6 cellular contexts compared by ENCODE assay signal in genomic region chr11:44157019-44157418, GRCh38.
"Had no signal": no experiment of that assay in that cellular context is flagged by ENCODE, and none has a peak within 500 bp of the region (broad histone marks: within the 10 kb centered on the region; RNA-seq: fewer than 3 reads in every experiment).

No MANE protein-coding gene starts in this region.

- ATAC-seq: GM23338 had no signal

- H3K4me1 ChIP-seq: HAP-1 had no signal

- H2AFZ ChIP-seq: GM23338 had no signal

- H3K9me3 ChIP-seq: HAP-1 had no signal

- FAIRE-seq: HTR-8/SVneo had no signal

- H3K27ac Mint-ChIP-seq: GM23338 had no signal

- H3K4me2 ChIP-seq: GM23338 had no signal

- H3K4me3 Mint-ChIP-seq: GM23338 had no signal

- H3K9me3 Mint-ChIP-seq: GM23338 had no signal

- DNase-seq: H7, IMR-90, KBM-7 had no signal

- H3K4me3 ChIP-seq: GM23338, HAP-1 had no signal
